1 cellular context compared by ENCODE assay signal in the genomic region with DNA sequence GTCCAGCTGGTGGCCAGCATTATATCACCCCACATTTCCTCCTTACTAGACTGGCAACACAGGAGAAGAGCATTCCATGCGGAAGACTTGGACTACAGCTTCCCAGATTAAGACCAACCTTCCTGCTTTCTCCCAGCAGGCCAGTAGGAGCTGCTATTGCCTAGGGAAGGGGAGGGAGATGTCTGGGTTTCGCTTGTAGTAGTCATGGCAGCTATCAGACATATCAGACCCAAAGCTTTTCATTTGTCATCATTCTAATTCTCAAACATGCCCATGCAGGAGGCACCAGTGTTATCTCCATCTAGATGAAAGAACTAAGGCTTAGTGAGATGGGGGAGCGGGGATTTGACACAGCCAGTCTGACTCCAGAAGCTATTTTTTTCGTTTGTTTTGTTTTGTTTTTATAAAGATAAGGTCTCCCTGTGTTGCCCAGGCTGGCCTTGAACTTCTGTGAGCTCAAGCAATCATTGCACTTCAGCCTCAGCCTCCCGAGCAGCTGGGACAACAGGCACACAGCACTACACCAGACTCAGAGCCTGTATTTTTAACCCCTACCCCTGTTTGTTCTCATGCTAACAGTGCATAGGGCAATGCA.
A peak's percentile ranks its signal among the peaks of the same experiment; 100 is the strongest.
TF ChIP-seq lines count a peak whose summit lies in the region.

No MANE protein-coding gene starts in this region.

TF ChIP-seq in IMR-90, 13 proteins besides CTCF, POLR2A, EP300 and RAD21:
- TF ChIP-seq MAZ (IDR thresholded peaks at IDR 0.05; ENCODE audit: borderline replicate concordance, low read depth, low read length) (no peak), MAFK (IDR thresholded peaks at IDR 0.05; ENCODE audit: low read depth, low read length) (no peak), CEBPB (IDR thresholded peaks at IDR 0.05; ENCODE audit: low read depth, low read length) (no peak), SMC3 (IDR thresholded peaks at IDR 0.05; ENCODE audit: low read depth, low read length) (peak; percentile 58), MXI1 (IDR thresholded peaks at IDR 0.05; ENCODE audit: borderline replicate concordance, low read depth, low read length) (no peak), RFX5 (IDR thresholded peaks at IDR 0.05; ENCODE audit: low read depth, low read length) (no peak), BHLHE40 (IDR thresholded peaks at IDR 0.05; ENCODE audit: low read depth, low read length) (no peak)
- TF ChIP-seq, protein P1, sequence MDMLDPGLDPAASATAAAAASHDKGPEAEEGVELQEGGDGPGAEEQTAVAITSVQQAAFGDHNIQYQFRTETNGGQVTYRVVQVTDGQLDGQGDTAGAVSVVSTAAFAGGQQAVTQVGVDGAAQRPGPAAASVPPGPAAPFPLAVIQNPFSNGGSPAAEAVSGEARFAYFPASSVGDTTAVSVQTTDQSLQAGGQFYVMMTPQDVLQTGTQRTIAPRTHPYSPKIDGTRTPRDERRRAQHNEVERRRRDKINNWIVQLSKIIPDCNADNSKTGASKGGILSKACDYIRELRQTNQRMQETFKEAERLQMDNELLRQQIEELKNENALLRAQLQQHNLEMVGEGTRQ (IDR thresholded peaks at IDR 0.05; ENCODE audit: low read depth, low read length): no peak
